15 cellular contexts compared by ENCODE assay signal in genomic region chr20:32516583-32516982, GRCh38.
DNase-seq lines count a peak whose midpoint lies in the region; ATAC-seq, FAIRE-seq and TF ChIP-seq lines count a peak whose summit lies in the region.
"Had no signal": no experiment of that assay in that cellular context is flagged by ENCODE, and none has a peak within 500 bp of the region (broad histone marks: within the 10 kb centered on the region; RNA-seq: fewer than 3 reads in every experiment).

No MANE protein-coding gene starts in this region.

- POLR2A ChIA-PET in HepG2 (lab: Yijun Ruan, JAX): no interaction called here

- no peaks in the 10 kb centered on the region for H4K20me1 ChIP-seq in HepG2 (ENCODE audit: insufficient read depth, low read length)

- no peak overlapping the region for H3K4me3 Mint-ChIP-seq in activated naive CD8-positive, alpha-beta T cell treated with anti-CD3 and anti-CD28 coated beads, Interleukin-2, amount 50 U/mL, for 24 hours

- H3K36me3 ChIP-seq in HepG2 (replicated peaks in 1 of 2; ENCODE audit: control insufficient read depth in 1 of 2, insufficient read depth in 2 of 2, low read length in 2 of 2) (peaks cover 9 to 10% of the 10 kb centered on the region in 2 experiments; a peak in 3 of 5 replicates), right lobe of liver (no peaks in the 10 kb centered on the region), mesodermal cell (ENCODE audit: control insufficient read depth, insufficient read depth, low read length) (no peaks in the 10 kb centered on the region), upper lobe of left lung (no peaks in the 10 kb centered on the region)
- H3K36me3 ChIP-seq: HAP-1, neutrophil, sigmoid colon, SJCRH30 had no signal

- no peak for FAIRE-seq in HepG2 (lab: Jason Lieb, UNC)

- TF ChIP-seq POLR2A in HepG2 (IDR thresholded peaks at IDR 0.05; ENCODE audit: insufficient read depth in 1 of 2, low read depth in 2 of 2, low read length in 2 of 2) (no peak), right lobe of liver (IDR thresholded peaks at IDR 0.05) (no peak), upper lobe of left lung (IDR thresholded peaks at IDR 0.05) (no peak)

- H3K27me3 Mint-ChIP-seq in activated naive CD8-positive, alpha-beta T cell treated with anti-CD3 and anti-CD28 coated beads, Interleukin-2, amount 50 U/mL, for 24 hours: no peaks in the 10 kb centered on the region

- H3K27ac ChIP-seq in HepG2 (ENCODE audit: extremely low read length, insufficient read depth, low read length) (no peak overlapping the region), right lobe of liver (no peak overlapping the region), mesodermal cell (ENCODE audit: low read depth, low read length, severe bottlenecking) (peak overlapping the region; percentile 78), upper lobe of left lung (peak overlapping the region; percentile 30 to 81 (median 62))
- H3K27ac ChIP-seq: neutrophil, SJCRH30, testis had no signal

- H2AFZ ChIP-seq in HepG2 (ENCODE audit: low read length): no peak overlapping the region

- no peaks in the 10 kb centered on the region for H3K9me3 Mint-ChIP-seq in activated naive CD8-positive, alpha-beta T cell treated with anti-CD3 and anti-CD28 coated beads, Interleukin-2, amount 50 U/mL, for 24 hours

- H3K4me1 Mint-ChIP-seq in activated naive CD8-positive, alpha-beta T cell treated with anti-CD3 and anti-CD28 coated beads, Interleukin-2, amount 50 U/mL, for 24 hours: peaks cover 49% of the 10 kb centered on the region

- no peak for TF ChIP-seq EP300 in HepG2 (IDR thresholded peaks at IDR 0.05; ENCODE audit: low read depth in 2 of 2, low read length in 2 of 2)
- no peak for TF ChIP-seq EP300 in HepG2 (CRISPR knock-in tag; IDR thresholded peaks at IDR 0.05; ENCODE audit: borderline replicate concordance)
- TF ChIP-seq EP300 in upper lobe of left lung (IDR thresholded peaks at IDR 0.05): no peak

- DNase-seq in HepG2 (ENCODE audit: low spot score) (no peak), right lobe of liver (no peak), upper lobe of left lung (no peak), HK-2 (ENCODE audit: unreplicated experiment) (no peak), NCI-H187 treated with DMSO at 0.1 percent for 48 hours (lab: John Stamatoyannopoulos, UW) (no peak), NK-92 (lab: John Stamatoyannopoulos, UW; ENCODE audit: unreplicated experiment) (no peak)
- DNase-seq in activated naive CD8-positive, alpha-beta T cell treated with anti-CD3 and anti-CD28 coated beads, Interleukin-2, amount 50 U/mL, for 24 hours: no peak
- DNase-seq: foreskin melanocyte, sigmoid colon, SJCRH30, T1000, testis had no signal

- intact Hi-C loops in HepG2 (cut with micrococcal nuclease; ENCODE audit: unreplicated experiment) (no loop called here), right lobe of liver (cut with DNase I) (loop anchor here in 1 of 2 donors (5.0 kb wide), 1 partner anchor 136 kb away; no protein-coding TSS in a partner anchor)

- H3K9ac ChIP-seq in HepG2 (ENCODE audit: insufficient read depth, low read depth, low read length): no peak overlapping the region

- no peak for ATAC-seq in HepG2
- no peak for ATAC-seq in right lobe of liver
- no peak for ATAC-seq in activated naive CD8-positive, alpha-beta T cell treated with anti-CD3 and anti-CD28 coated beads, Interleukin-2, amount 50 U/mL, for 24 hours
- ATAC-seq in upper lobe of left lung (ENCODE audit: low FRiP score in 2 of 2): no peak

- CTCF ChIA-PET in HepG2 (lab: Yijun Ruan, JAX; ENCODE audit: low intra/inter-chr PET ratio, low total read pairs): no interaction called here

- H3K36me3 Mint-ChIP-seq in activated naive CD8-positive, alpha-beta T cell treated with anti-CD3 and anti-CD28 coated beads, Interleukin-2, amount 50 U/mL, for 24 hours (ENCODE audit: low read depth): peaks cover 7% of the 10 kb centered on the region

- peak overlapping the region; percentile 62 for H3K27ac Mint-ChIP-seq in activated naive CD8-positive, alpha-beta T cell treated with anti-CD3 and anti-CD28 coated beads, Interleukin-2, amount 50 U/mL, for 24 hours

- H3K4me3 ChIP-seq in HepG2 (replicated peaks in 1 of 3; ENCODE audit: insufficient read depth in 1 of 3, low read depth in 2 of 3, low read length in 3 of 3): no peak overlapping the region
- H3K4me3 ChIP-seq in right lobe of liver: no peak overlapping the region
- no peak overlapping the region for H3K4me3 ChIP-seq in mesodermal cell (ENCODE audit: extremely low read depth, insufficient read depth, low read length, poor library complexity, severe bottlenecking)
- H3K4me3 ChIP-seq in upper lobe of left lung: no peak overlapping the region
- H3K4me3 ChIP-seq: HAP-1, sigmoid colon, SJCRH30, testis had no signal

- H3K4me2 ChIP-seq in HepG2 (ENCODE audit: low read depth, low read length): no peak overlapping the region

- no peaks in the 10 kb centered on the region for H3K9me3 ChIP-seq in HepG2 (ENCODE audit: low read length)
- H3K9me3 ChIP-seq in right lobe of liver: no peaks in the 10 kb centered on the region
- H3K9me3 ChIP-seq in mesodermal cell (ENCODE audit: control insufficient read depth, low read length): no peaks in the 10 kb centered on the region
- no peaks in the 10 kb centered on the region for H3K9me3 ChIP-seq in upper lobe of left lung
- H3K9me3 ChIP-seq: HAP-1, neutrophil, sigmoid colon, SJCRH30, testis had no signal

- 92% methylated on average over 2 of the region's 2 CpGs for WGBS in HepG2 (ENCODE audit: low lambda C conversion rate)
- WGBS in right lobe of liver (ENCODE audit: insufficient coverage, low coverage, low lambda C conversion rate, missing lambda C conversion rate): no CpG with 5 or more reads among the region's 2 CpGs
- WGBS in mesodermal cell (ENCODE audit: insufficient coverage in 2 of 2), 2 experiments: 80 to 94% methylated on average over 1 to 2 of the region's 2 CpGs
- WGBS in upper lobe of left lung, 2 donors: 63 to 66% methylated on average over 2 of the region's 2 CpGs

- no peaks in the 10 kb centered on the region for H3K27me3 ChIP-seq in HepG2 (ENCODE audit: control insufficient read depth in 1 of 2, insufficient read depth in 2 of 2, low read length in 2 of 2)
- no peaks in the 10 kb centered on the region for H3K27me3 ChIP-seq in right lobe of liver
- H3K27me3 ChIP-seq in upper lobe of left lung: no peaks in the 10 kb centered on the region
- H3K27me3 ChIP-seq: neutrophil, sigmoid colon, testis had no signal

- H3K4me1 ChIP-seq in HepG2 (ENCODE audit: insufficient read depth, low read length) (peaks cover 22% of the 10 kb centered on the region), right lobe of liver (peaks cover 0 to 34% (median 2%) of the 10 kb centered on the region in 4 donors), mesodermal cell (ENCODE audit: control insufficient read depth, insufficient read depth, low read length, poor library complexity, severe bottlenecking) (peaks cover 24% of the 10 kb centered on the region), upper lobe of left lung (peaks cover 27 to 40% (median 34%) of the 10 kb centered on the region in 4 donors)
- H3K4me1 ChIP-seq: HAP-1 had no signal

- H3K79me2 ChIP-seq in HepG2 (ENCODE audit: insufficient read depth, low read length): no peaks in the 10 kb centered on the region

- no peak for TF ChIP-seq RAD21 in HepG2 (CRISPR knock-in tag; IDR thresholded peaks at IDR 0.05)

- in situ Hi-C loops in HepG2 (cut with HindIII; ENCODE audit: extremely low pct_ligation_motif_present, low pct_unique_long_range_greater_than_20kb): loop anchor here (5.0 to 25.0 kb wide), 2 partner anchors 136 to 246 kb away; partner anchors contain the start of gene DNMT3B

- no TSS peak for BruUV-seq in HepG2 (replicated peaks; lab: Mats Ljungman, UMichigan)

- TF ChIP-seq CTCF in HepG2 (CRISPR knock-in tag; IDR thresholded peaks at IDR 0.05) (no peak), right lobe of liver (IDR thresholded peaks at IDR 0.05) (no peak), upper lobe of left lung (IDR thresholded peaks at IDR 0.05) (no peak)

TF ChIP-seq in HepG2, 621 proteins besides CTCF, POLR2A, EP300 and RAD21:
- TF ChIP-seq POLR2G (IDR thresholded peaks at IDR 0.05; ENCODE audit: low read depth, low read length) (no peak), MXD3 (CRISPR knock-in tag; IDR thresholded peaks at IDR 0.05) (0 out of 2 replicates have a peak, but pooled peaks have one; percentile 38), ZNF234 (CRISPR knock-in tag; conservative IDR thresholded peaks at IDR 0.05) (no peak), NFE2 (CRISPR knock-in tag; IDR thresholded peaks at IDR 0.05) (no peak), TEAD2 (CRISPR knock-in tag; IDR thresholded peaks at IDR 0.05) (no peak), ZNF768 (CRISPR knock-in tag; IDR thresholded peaks at IDR 0.05) (peak; percentile 59)

Comparison
In these comparisons a context has a peak if more than half of its experiments do, and no peak if none do; other contexts are left out.
1. H3K27ac ChIP-seq: peak in mesodermal cell (single experiment) and upper lobe of left lung (4 of 4); none in HepG2 (single experiment) and right lobe of liver (0 of 3).